ENCODE assay signal across 8 cellular contexts in genomic region chr19:55206664-55207500, GRCh38. TPM values are rescaled to one million over a fixed set of nuclear protein-coding genes. Genes with fewer than 3 reads are reported as not detected.
A peak's percentile ranks its signal among the peaks of the same experiment; 100 is the strongest.
DNase-seq lines count a peak whose midpoint lies in the region; ATAC-seq, FAIRE-seq and TF ChIP-seq lines count a peak whose summit lies in the region.

No MANE protein-coding gene starts in this region.

- TF ChIP-seq EP300 in K562 (IDR thresholded peaks at IDR 0.05; ENCODE audit: low read length): peak; percentile 72

- no peak for TF ChIP-seq CTCF in AG10803 (conservative IDR thresholded peaks at IDR 0.05; ENCODE audit: low read length)
- TF ChIP-seq CTCF in K562 (IDR thresholded peaks at IDR 0.05 in 2 of 3, conservative IDR thresholded peaks at IDR 0.05 in 1 of 3; ENCODE audit: insufficient read depth in 2 of 3, low read depth in 1 of 3, low read length in 3 of 3): no peak
- no peak for TF ChIP-seq CTCF in smooth muscle cell (IDR thresholded peaks at IDR 0.05; ENCODE audit: borderline replicate concordance, insufficient read depth, poor library complexity, severe bottlenecking)

- intact Hi-C loops in K562 (cut with micrococcal nuclease): no loop called here

- CTCF ChIA-PET in K562 (lab: Yijun Ruan, JAX; ENCODE audit: low intra/inter-chr PET ratio): interaction anchor here (0.6 kb wide), 1 partner anchor 446 kb away, joined by 3 read pairs; no protein-coding TSS in a partner anchor

- peak; percentile 86 for TF ChIP-seq POLR2A in K562 (conservative IDR thresholded peaks at IDR 0.05)

- no peaks in the 10 kb centered on the region for H3K9me1 ChIP-seq in K562 (ENCODE audit: control insufficient read depth, insufficient read depth, low read length)

- no peaks in the 10 kb centered on the region for H3F3A ChIP-seq in smooth muscle cell (ENCODE audit: low read depth)

- in situ Hi-C loops in K562 (cut with MboI): no loop called here

- H3K4me2 ChIP-seq in K562 (ENCODE audit: insufficient read depth, low read length) (peak overlapping the region; percentile 87), smooth muscle cell (peak overlapping the region; percentile 71)

- H2AFZ ChIP-seq in K562 (ENCODE audit: low read depth, low read length) (peak overlapping the region; percentile 76), smooth muscle cell (ENCODE audit: low read depth) (no peak overlapping the region)

- POLR2A ChIA-PET in K562 (lab: Yijun Ruan, JAX): interaction anchor here (0.5 to 1.5 kb wide), 17 partner anchors 9 to 201 kb away, joined by 3 to 9 read pairs (median 3); partner anchors contain the start of genes KMT5C, SYT5, TMEM238 and UBE2S

- peak in 1 of 2 experiments; percentile 12; a peak in 1 of 4 replicates for TF ChIP-seq RAD21 in K562 (CRISPR knock-in tag; conservative IDR thresholded peaks at IDR 0.05 in 1 of 2, IDR thresholded peaks at IDR 0.05 in 1 of 2)

- H3K9ac ChIP-seq in K562 (ENCODE audit: insufficient read depth in 1 of 2, low read depth in 2 of 2, low read length in 2 of 2): peak overlapping the region; percentile 84 to 93
- H3K9ac ChIP-seq in smooth muscle cell (ENCODE audit: low read depth): no peak overlapping the region

- peaks cover 26 to 28% of the 10 kb centered on the region in 2 experiments for H3K4me1 ChIP-seq in K562 (replicated peaks in 1 of 2; ENCODE audit: control insufficient read depth in 2 of 2, insufficient read depth in 2 of 2, low read length in 2 of 2)
- no peaks in the 10 kb centered on the region for H3K4me1 ChIP-seq in smooth muscle cell (ENCODE audit: low read depth)

- H3K9me3 ChIP-seq in K562 (replicated peaks; ENCODE audit: control insufficient read depth, insufficient read depth, low read depth, low read length) (no peaks in the 10 kb centered on the region), smooth muscle cell (replicated peaks; ENCODE audit: low read depth) (no peaks in the 10 kb centered on the region)

- H4K20me1 ChIP-seq in K562 (replicated peaks; ENCODE audit: control insufficient read depth, insufficient read depth, low read length) (no peaks in the 10 kb centered on the region), smooth muscle cell (ENCODE audit: low read depth) (no peaks in the 10 kb centered on the region)

- H3K27ac ChIP-seq in K562 (ENCODE audit: extremely low read depth, low read depth, low read length) (peak overlapping the region; percentile 80), smooth muscle cell (ENCODE audit: low read depth) (no peak overlapping the region)

- H3K4me3 ChIP-seq in AG10803 (ENCODE audit: low read length): peak overlapping the region; percentile 24
- H3K4me3 ChIP-seq in K562: peak overlapping the region; percentile 53
- peak overlapping the region; percentile 17 for H3K4me3 ChIP-seq in smooth muscle cell

- H3K79me2 ChIP-seq in K562 (ENCODE audit: control insufficient read depth, insufficient read depth, low read length): peaks cover 19% of the 10 kb centered on the region
- no peaks in the 10 kb centered on the region for H3K79me2 ChIP-seq in smooth muscle cell (ENCODE audit: low read depth)

- WGBS in K562 (ENCODE audit: insufficient coverage, low coverage, missing lambda C conversion rate): 0% methylated on average over 29 of the region's 29 CpGs
- WGBS in smooth muscle cell (ENCODE audit: low lambda C conversion rate): 37% methylated on average over 29 of the region's 29 CpGs

- peaks cover 32% of the 10 kb centered on the region; the same call in 2 of the 3 replicates for H3K36me3 ChIP-seq in K562 (ENCODE audit: control insufficient read depth, insufficient read depth, low read length)
- H3K36me3 ChIP-seq in smooth muscle cell (ENCODE audit: low read depth): no peaks in the 10 kb centered on the region

- peak; percentile 96 for FAIRE-seq in K562 (lab: Jason Lieb, UNC)

- DNase-seq in AG10803 (ENCODE audit: low read depth) (peak; percentile 75), HS-27A (ENCODE audit: low read depth) (peak; percentile 80), SHP77 treated with DMSO at 0.1 percent for 48 hours (lab: John Stamatoyannopoulos, UW) (peak; percentile 16), K562 (ENCODE audit: extremely low read depth in 1 of 4, low spot score in 3 of 4) (peak; percentile 97 to 98 (median 97)), iPS-NIHi11 (ENCODE audit: low spot score) (peak; percentile 98), smooth muscle cell (lab: John Stamatoyannopoulos, UW; ENCODE audit: unreplicated experiment) (peak; percentile 59)

- ATAC-seq in K562 (peak; percentile 98), HG03460 (IDR thresholded peaks at IDR 0.05; ENCODE audit: unreplicated experiment) (no peak), GM21360 (IDR thresholded peaks at IDR 0.05; ENCODE audit: unreplicated experiment) (no peak)

- H3K27me3 ChIP-seq in K562 (ENCODE audit: control insufficient read depth in 2 of 2, insufficient read depth in 2 of 2, low read length in 2 of 2) (no peaks in the 10 kb centered on the region), smooth muscle cell (ENCODE audit: low read depth) (no peaks in the 10 kb centered on the region)

- TSS peak; percentile 83 for BruUV-seq in K562 (replicated peaks; lab: Mats Ljungman, UMichigan)

RNA-seq across cellular contexts. Expression of gene PTPRH, which starts 2.4 kb away (rescaled TPM):
- 57.9 and 171 TPM in 2 replicates for total RNA-seq in K562 (2011; cell fraction: chromatin; rRNA removed; ENCODE audit: low replicate concordance)
- total RNA-seq in K562 (2011; cell fraction: nucleolus; rRNA removed): 67.1 and 78.4 TPM in 2 replicates
- total RNA-seq in K562 (2011; cell fraction: nucleoplasm; rRNA removed): 53.0 and 59.6 TPM in 2 replicates
- 24.0 and 36.5 TPM in 2 replicates for total RNA-seq in K562 (2014; rRNA removed)
- total RNA-seq in K562 (2014; rRNA removed; fragmentation: Illumina TruSeq; extraction: Trizol): 14.7 and 17.6 TPM in 2 replicates
- 18.6 and 19.0 TPM in 2 replicates for total RNA-seq in K562 (2015; rRNA removed; fragmentation: Illumina TruSeq; extraction: Trizol)
- 25.5 and 26.4 TPM in 2 replicates for total RNA-seq in K562 (2021)
- polyA plus RNA-seq in K562 (2011; rRNA removed): 33.6 and 34.3 TPM in 2 replicates
- polyA plus RNA-seq in K562 (2011; cell fraction: cytosol; rRNA removed): 31.6 and 38.9 TPM in 2 replicates
- polyA plus RNA-seq in K562 (2011; cell fraction: nucleus; rRNA removed): 66.1 and 111 TPM in 2 replicates
- polyA plus RNA-seq in K562 (2012): 19.2 and 61.5 TPM in 2 replicates
- polyA plus RNA-seq in K562 (2014; fragmentation: Illumina TruSeq; extraction: Trizol): 31.2 and 33.2 TPM in 2 replicates
- 1 to 10 TPM in 1 of 2 experiments, under 1 TPM in 1; 0.87 to 2.9 TPM for polyA plus RNA-seq in K562 (2014; fragmentation: Nextera tagmentation; extraction: Ambion mirVana)
- 22.7 and 22.8 TPM in 2 replicates for polyA plus RNA-seq in K562 (2014; rRNA removed)
- 34.7 and 44.2 TPM in 2 replicates for polyA minus RNA-seq in K562 (2011; rRNA and poly(A)+ RNA removed)
- polyA minus RNA-seq in K562 (2011; cell fraction: cytosol; rRNA and poly(A)+ RNA removed): 15.8 and 20.3 TPM in 2 replicates
- polyA minus RNA-seq in K562 (2011; cell fraction: nucleus; rRNA and poly(A)+ RNA removed): 46.6 and 47.5 TPM in 2 replicates
- total RNA-seq in smooth muscle cell: 0.18 and 0.31 TPM in 2 replicates
- 0.46 TPM in 1 of 2 replicates, not detected in the other for polyA plus RNA-seq in smooth muscle cell

RNA-seq across cellular contexts. Expression of gene TMEM86B, which starts 21.7 kb away (rescaled TPM):
- total RNA-seq in K562 (2011; cell fraction: chromatin; rRNA removed; ENCODE audit: low replicate concordance): 8.0 and 35.1 TPM in 2 replicates
- total RNA-seq in K562 (2011; cell fraction: nucleolus; rRNA removed): 26.1 and 32.9 TPM in 2 replicates
- total RNA-seq in K562 (2011; cell fraction: nucleoplasm; rRNA removed): 13.7 and 16.3 TPM in 2 replicates
- total RNA-seq in K562 (2014; rRNA removed): 3.9 and 4.6 TPM in 2 replicates
- total RNA-seq in K562 (2014; rRNA removed; fragmentation: Illumina TruSeq; extraction: Trizol): 0.19 and 0.55 TPM in 2 replicates
- 2.1 TPM in 2 replicates for total RNA-seq in K562 (2015; rRNA removed; fragmentation: Illumina TruSeq; extraction: Trizol)
- 5.7 and 6.3 TPM in 2 replicates for total RNA-seq in K562 (2021)
- 1.3 and 3.2 TPM in 2 replicates for polyA plus RNA-seq in K562 (2011; rRNA removed)
- 2.8 and 7.3 TPM in 2 replicates for polyA plus RNA-seq in K562 (2011; cell fraction: cytosol; rRNA removed)
- 23.8 and 45.7 TPM in 2 replicates for polyA plus RNA-seq in K562 (2011; cell fraction: nucleus; rRNA removed)
- 5.1 and 12.3 TPM in 2 replicates for polyA plus RNA-seq in K562 (2012)
- 2.2 and 5.1 TPM in 2 replicates for polyA plus RNA-seq in K562 (2014; fragmentation: Illumina TruSeq; extraction: Trizol)
- polyA plus RNA-seq in K562 (2014; fragmentation: Nextera tagmentation; extraction: Ambion mirVana): under 1 TPM; 0.28 to 0.41 TPM
- 6.2 and 7.9 TPM in 2 replicates for polyA plus RNA-seq in K562 (2014; rRNA removed)
- polyA minus RNA-seq in K562 (2011; rRNA and poly(A)+ RNA removed): 0.81 and 1.5 TPM in 2 replicates
- polyA minus RNA-seq in K562 (2011; cell fraction: cytosol; rRNA and poly(A)+ RNA removed): 1.2 TPM in 1 of 2 replicates, not detected in the other
- 4.4 and 5.9 TPM in 2 replicates for polyA minus RNA-seq in K562 (2011; cell fraction: nucleus; rRNA and poly(A)+ RNA removed)
- total RNA-seq in smooth muscle cell: 1.7 and 2.1 TPM in 2 replicates
- 2.6 and 3.3 TPM in 2 replicates for polyA plus RNA-seq in smooth muscle cell

RNA-seq across cellular contexts. Expression of gene SYT5, which starts 26.8 kb away (rescaled TPM):
- total RNA-seq in K562 (2011; cell fraction: chromatin; rRNA removed; ENCODE audit: low replicate concordance): 8.2 and 12.8 TPM in 2 replicates
- total RNA-seq in K562 (2011; cell fraction: nucleolus; rRNA removed): 5.1 and 5.5 TPM in 2 replicates
- total RNA-seq in K562 (2011; cell fraction: nucleoplasm; rRNA removed): 8.5 and 9.7 TPM in 2 replicates
- 9.9 and 15.7 TPM in 2 replicates for total RNA-seq in K562 (2014; rRNA removed)
- total RNA-seq in K562 (2014; rRNA removed; fragmentation: Illumina TruSeq; extraction: Trizol): 8.8 and 9.8 TPM in 2 replicates
- total RNA-seq in K562 (2015; rRNA removed; fragmentation: Illumina TruSeq; extraction: Trizol): 6.6 and 7.2 TPM in 2 replicates
- 19.9 and 20.9 TPM in 2 replicates for total RNA-seq in K562 (2021)
- 3.9 and 5.0 TPM in 2 replicates for polyA plus RNA-seq in K562 (2011; rRNA removed)
- 4.3 and 6.8 TPM in 2 replicates for polyA plus RNA-seq in K562 (2011; cell fraction: cytosol; rRNA removed)
- polyA plus RNA-seq in K562 (2011; cell fraction: nucleus; rRNA removed): 5.3 and 5.7 TPM in 2 replicates
- 15.2 and 38.7 TPM in 2 replicates for polyA plus RNA-seq in K562 (2012)
- 18.0 and 19.4 TPM in 2 replicates for polyA plus RNA-seq in K562 (2014; fragmentation: Illumina TruSeq; extraction: Trizol)
- 1 to 10 TPM; 1.3 to 2.1 TPM for polyA plus RNA-seq in K562 (2014; fragmentation: Nextera tagmentation; extraction: Ambion mirVana)
- 14.2 and 15.2 TPM in 2 replicates for polyA plus RNA-seq in K562 (2014; rRNA removed)
- polyA minus RNA-seq in K562 (2011; rRNA and poly(A)+ RNA removed): 2.4 and 5.1 TPM in 2 replicates
- polyA minus RNA-seq in K562 (2011; cell fraction: cytosol; rRNA and poly(A)+ RNA removed): 8.4 and 13.2 TPM in 2 replicates
- 3.1 and 3.4 TPM in 2 replicates for polyA minus RNA-seq in K562 (2011; cell fraction: nucleus; rRNA and poly(A)+ RNA removed)
- total RNA-seq in smooth muscle cell: not detected in 2 replicates
- polyA plus RNA-seq in smooth muscle cell: 0.17 TPM in 1 of 2 replicates, not detected in the other

RNA-seq across cellular contexts. Expression of gene DNAAF3, which starts 40.5 kb away (rescaled TPM):
- total RNA-seq in K562 (2011; cell fraction: chromatin; rRNA removed; ENCODE audit: low replicate concordance): 9.1 and 32.2 TPM in 2 replicates
- total RNA-seq in K562 (2011; cell fraction: nucleolus; rRNA removed): 17.6 and 19.3 TPM in 2 replicates
- 17.8 and 22.7 TPM in 2 replicates for total RNA-seq in K562 (2011; cell fraction: nucleoplasm; rRNA removed)
- total RNA-seq in K562 (2014; rRNA removed): 49.8 and 66.8 TPM in 2 replicates
- total RNA-seq in K562 (2014; rRNA removed; fragmentation: Illumina TruSeq; extraction: Trizol): 19.7 and 21.6 TPM in 2 replicates
- 27.6 and 28.5 TPM in 2 replicates for total RNA-seq in K562 (2015; rRNA removed; fragmentation: Illumina TruSeq; extraction: Trizol)
- total RNA-seq in K562 (2021): 43.0 and 44.3 TPM in 2 replicates
- polyA plus RNA-seq in K562 (2011; rRNA removed): 29.3 and 46.8 TPM in 2 replicates
- 84.8 and 128 TPM in 2 replicates for polyA plus RNA-seq in K562 (2011; cell fraction: cytosol; rRNA removed)
- 48.2 and 66.5 TPM in 2 replicates for polyA plus RNA-seq in K562 (2011; cell fraction: nucleus; rRNA removed)
- polyA plus RNA-seq in K562 (2012): 41.3 and 45.3 TPM in 2 replicates
- 61.5 and 67.6 TPM in 2 replicates for polyA plus RNA-seq in K562 (2014; fragmentation: Illumina TruSeq; extraction: Trizol)
- polyA plus RNA-seq in K562 (2014; fragmentation: Nextera tagmentation; extraction: Ambion mirVana): 10 to 100 TPM; 29.7 to 54.4 TPM
- polyA plus RNA-seq in K562 (2014; rRNA removed): 50.2 and 65.0 TPM in 2 replicates
- polyA minus RNA-seq in K562 (2011; rRNA and poly(A)+ RNA removed): 7.2 and 9.1 TPM in 2 replicates
- 18.7 and 19.0 TPM in 2 replicates for polyA minus RNA-seq in K562 (2011; cell fraction: cytosol; rRNA and poly(A)+ RNA removed)
- polyA minus RNA-seq in K562 (2011; cell fraction: nucleus; rRNA and poly(A)+ RNA removed): 7.1 and 10.8 TPM in 2 replicates
- total RNA-seq in smooth muscle cell: 0.76 and 1.3 TPM in 2 replicates
- 0.97 and 1.4 TPM in 2 replicates for polyA plus RNA-seq in smooth muscle cell

RNA-seq across cellular contexts. Expression of gene TNNI3, which starts 49.4 kb away (rescaled TPM):
- 25.9 and 44.0 TPM in 2 replicates for total RNA-seq in K562 (2011; cell fraction: chromatin; rRNA removed; ENCODE audit: low replicate concordance)
- total RNA-seq in K562 (2011; cell fraction: nucleolus; rRNA removed): 23.2 and 24.3 TPM in 2 replicates
- 27.0 and 36.9 TPM in 2 replicates for total RNA-seq in K562 (2011; cell fraction: nucleoplasm; rRNA removed)
- total RNA-seq in K562 (2014; rRNA removed) (107 and 125 TPM in 2 replicates), K562 (2014; rRNA removed; fragmentation: Illumina TruSeq; extraction: Trizol) (22.0 and 26.5 TPM in 2 replicates), K562 (2015; rRNA removed; fragmentation: Illumina TruSeq; extraction: Trizol) (74.2 and 76.5 TPM in 2 replicates), K562 (2021) (53.7 and 63.3 TPM in 2 replicates), smooth muscle cell (not detected in 2 replicates)
- polyA plus RNA-seq in K562 (2011; rRNA removed) (28.1 and 33.8 TPM in 2 replicates), K562 (2014; fragmentation: Illumina TruSeq; extraction: Trizol) (42.0 and 55.7 TPM in 2 replicates), K562 (2014; fragmentation: Nextera tagmentation; extraction: Ambion mirVana) (10 to 100 TPM in 1 of 2 experiments, 1 to 10 TPM in 1; 4.7 to 17.2 TPM), K562 (2014; rRNA removed) (143 and 158 TPM in 2 replicates), smooth muscle cell (1.8 and 3.0 TPM in 2 replicates)
- polyA plus RNA-seq in K562 (2011; cell fraction: cytosol; rRNA removed): 41.8 and 52.3 TPM in 2 replicates
- polyA plus RNA-seq in K562 (2011; cell fraction: nucleus; rRNA removed): 61.1 and 64.7 TPM in 2 replicates
- 58.4 and 68.8 TPM in 2 replicates for polyA plus RNA-seq in K562 (2012)
- 6.4 and 7.0 TPM in 2 replicates for polyA minus RNA-seq in K562 (2011; rRNA and poly(A)+ RNA removed)
- polyA minus RNA-seq in K562 (2011; cell fraction: cytosol; rRNA and poly(A)+ RNA removed): 7.1 and 13.3 TPM in 2 replicates
- polyA minus RNA-seq in K562 (2011; cell fraction: nucleus; rRNA and poly(A)+ RNA removed): 10.6 and 16.3 TPM in 2 replicates

Comparison
In these comparisons a context has a peak if more than half of its experiments do, and no peak if none do; other contexts are left out.
1. DNase-seq: peak in every context shown above with its lines; median percentile 98 in iPS-NIHi11; 97 in K562; 80 in HS-27A; 75 in AG10803; 59 in smooth muscle cell; 16 in SHP77 treated with DMSO at 0.1 percent for 48 hours.
2. RNA of gene PTPRH, which starts 2.4 kb away (total RNA-seq): 14.7 to 171 TPM in K562; 0.18 to 0.31 TPM in smooth muscle cell; every median in the first group is over 10 times any median in the second.
3. Peak in every context shown above with its lines, with median percentiles within 50 percentile points of each other: H3K4me3 ChIP-seq.